Comparison of ENCODE assay signal across 15 cellular contexts in the genomic region with DNA sequence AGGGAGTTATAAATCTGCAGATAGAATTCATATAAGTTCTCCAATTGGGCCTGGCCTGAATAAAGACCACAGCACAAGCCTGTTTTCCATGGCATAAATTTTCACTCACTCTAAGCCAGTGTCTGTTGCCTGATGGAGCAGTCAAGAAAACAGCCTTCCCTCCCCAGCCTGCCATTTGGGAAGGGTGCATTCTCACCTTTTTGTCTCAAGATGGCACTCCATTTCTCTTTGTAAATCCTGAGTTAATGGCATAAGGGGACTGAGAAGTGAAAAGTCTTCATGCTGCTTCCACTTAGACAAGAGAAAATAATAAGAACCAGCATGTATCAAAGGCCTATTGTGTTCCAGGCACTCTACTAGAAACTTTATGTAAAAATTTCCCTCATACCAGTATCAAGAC.
A peak's percentile ranks its signal among the peaks of the same experiment; 100 is the strongest.
DNase-seq lines count a peak whose midpoint lies in the region; ATAC-seq and TF ChIP-seq lines count a peak whose summit lies in the region.
"Had no signal": no experiment of that assay in that cellular context is flagged by ENCODE, and none has a peak within 500 bp of the region (broad histone marks: within the 10 kb centered on the region; RNA-seq: fewer than 3 reads in every experiment).

No MANE protein-coding gene starts in this region.

- no peak for ATAC-seq in DND-41 (ENCODE audit: insufficient read depth, low read depth)
- ATAC-seq in HCT116 = peak; percentile 63
- ATAC-seq in Right ventricle myocardium inferior = no peak
- ATAC-seq: K562, left cardiac atrium had no signal

- POLR2A ChIA-PET in HCT116 (lab: Charles Lee) = no interaction called here

- peak; percentile 58 for TF ChIP-seq RAD21 in HCT116 (IDR thresholded peaks at IDR 0.05; ENCODE audit: low read depth)

- H3K9ac ChIP-seq in DND-41 (ENCODE audit: low read depth, low read length) = no peak overlapping the region
- H3K9ac ChIP-seq in HCT116 (ENCODE audit: low read length) = no peak overlapping the region
- no peak overlapping the region for H3K9ac ChIP-seq in adipocyte (ENCODE audit: low read length)

- H2AFZ ChIP-seq in DND-41 (ENCODE audit: low read depth, low read length) (no peak overlapping the region), HCT116 (ENCODE audit: low read depth, low read length, poor library complexity, severe bottlenecking) (no peak overlapping the region)

- H3K9me2 ChIP-seq in HCT116 (ENCODE audit: insufficient read depth) = no peaks in the 10 kb centered on the region

- H3K79me2 ChIP-seq in DND-41 (ENCODE audit: insufficient read depth, low read length) (no peaks in the 10 kb centered on the region), HCT116 (ENCODE audit: insufficient read depth, low read length) (no peaks in the 10 kb centered on the region)

- RAD21 ChIA-PET in HCT116 (lab: Charles Lee; ENCODE audit: low non-redundant PET in 1 of 2, low total read pairs in 2 of 2, uncharacterized antibody in 2 of 2, unreplicated experiment in 2 of 2) = no interaction called here

- H3K27ac ChIP-seq in DND-41 (ENCODE audit: low read length) (no peak overlapping the region), HCT116 (ENCODE audit: low read depth, low read length) (no peak overlapping the region)
- H3K27ac ChIP-seq: SJSA1 had no signal

- peak; percentile 13 for TF ChIP-seq CTCF in DND-41 (IDR thresholded peaks at IDR 0.05; ENCODE audit: borderline replicate concordance, extremely low read depth, low read length, poor library complexity, severe bottlenecking)
- TF ChIP-seq CTCF in HCT116 (IDR thresholded peaks at IDR 0.05 in 2 of 3, conservative IDR thresholded peaks at IDR 0.05 in 1 of 3; ENCODE audit: borderline replicate concordance in 1 of 3, insufficient read depth in 1 of 3, low read depth in 2 of 3, low read length in 2 of 3) = peak in 2 of 3 experiments; percentile 35; a peak in 3 of 6 replicates
- TF ChIP-seq CTCF in kidney epithelial cell (IDR thresholded peaks at IDR 0.05; ENCODE audit: insufficient read depth, low read length, poor library complexity, severe bottlenecking) = peak; percentile 4

- CTCF ChIA-PET in HCT116 (lab: Charles Lee) = interaction anchor here (2.8 kb wide), 1 partner anchor 102 kb away, joined by 9 read pairs; no protein-coding TSS in a partner anchor

- no peak overlapping the region for H3K4me3 ChIP-seq in DND-41 (ENCODE audit: low read depth in 1 of 2, low read length in 2 of 2)
- no peak overlapping the region for H3K4me3 ChIP-seq in HCT116 (replicated peaks in 1 of 2; ENCODE audit: low read depth in 1 of 2, low read length in 2 of 2)
- H3K4me3 ChIP-seq in adipocyte (ENCODE audit: low read length) = no peak overlapping the region
- no peak overlapping the region for H3K4me3 ChIP-seq in kidney epithelial cell (ENCODE audit: low read depth, low read length)
- H3K4me3 ChIP-seq: K562, SJSA1 had no signal

- H3K9me3 ChIP-seq in DND-41 (ENCODE audit: insufficient read depth, low read length, severe bottlenecking) (no peaks in the 10 kb centered on the region), HCT116 (ENCODE audit: control insufficient read depth in 1 of 2, insufficient read depth in 1 of 2, low read depth in 1 of 2, low read length in 2 of 2) (no peaks in the 10 kb centered on the region), adipocyte (ENCODE audit: control insufficient read depth, low read length) (no peaks in the 10 kb centered on the region)
- H3K9me3 ChIP-seq: SJSA1 had no signal

- H3K4me2 ChIP-seq in DND-41 (ENCODE audit: insufficient read depth, low read length) (no peak overlapping the region), HCT116 (ENCODE audit: low read length) (no peak overlapping the region)

- H3K27me3 ChIP-seq in DND-41 (ENCODE audit: insufficient read depth, low read length, poor library complexity) (no peaks in the 10 kb centered on the region), HCT116 (ENCODE audit: insufficient read depth, low read length) (no peaks in the 10 kb centered on the region), adipocyte (replicated peaks; ENCODE audit: control insufficient read depth, insufficient read depth, low read length) (no peaks in the 10 kb centered on the region), kidney epithelial cell (ENCODE audit: control insufficient read depth, insufficient read depth, low read length) (no peaks in the 10 kb centered on the region)
- H3K27me3 ChIP-seq: SJSA1 had no signal

- DNase-seq in DND-41 (no peak), HCT116 (ENCODE audit: low read depth, low spot score) (no peak), adipocyte (ENCODE audit: low read depth) (peak; percentile 41), kidney epithelial cell (ENCODE audit: low read depth) (no peak), Right ventricle myocardium inferior (ENCODE audit: missing footprints) (no peak)
- DNase-seq in stimulated activated CD4-positive, alpha-beta T cell treated with anti-CD3 and anti-CD28 coated beads, Interleukin-15, amount 100 ng/mL, for 24 hours = no peak
- no peak for DNase-seq in stimulated activated CD4-positive, alpha-beta T cell treated with anti-CD3 and anti-CD28 coated beads, Interleukin-2, amount 100 ng/mL, for 24 hours
- DNase-seq: activated CD8-positive, alpha-beta memory T cell treated with anti-CD3 and anti-CD28 coated beads, Interleukin-2, amount 50 U/mL, for 48 hours; anterior cingulate cortex; effector CD4-positive, alpha-beta T cell; left cardiac atrium; naive B cell; NCI-H2029 had no signal

- no peaks in the 10 kb centered on the region for H3K36me3 ChIP-seq in DND-41 (ENCODE audit: insufficient read depth, low read length)
- no peaks in the 10 kb centered on the region for H3K36me3 ChIP-seq in HCT116 (ENCODE audit: control insufficient read depth in 1 of 2, insufficient read depth in 2 of 2, low read length in 2 of 2)
- no peaks in the 10 kb centered on the region for H3K36me3 ChIP-seq in adipocyte (ENCODE audit: control insufficient read depth, insufficient read depth, low read length, severe bottlenecking)
- H3K36me3 ChIP-seq in kidney epithelial cell (ENCODE audit: control insufficient read depth, insufficient read depth, low read length) = no peaks in the 10 kb centered on the region
- H3K36me3 ChIP-seq: SJSA1 had no signal

- intact Hi-C loops in HCT116 (cut with micrococcal nuclease) = no loop called here
- intact Hi-C loops in Right ventricle myocardium inferior (cut with DNase I) = no loop called here

- no peaks in the 10 kb centered on the region for H4K20me1 ChIP-seq in DND-41 (ENCODE audit: insufficient read depth, low read length)
- H4K20me1 ChIP-seq in HCT116 (ENCODE audit: insufficient read depth) = no peaks in the 10 kb centered on the region

- H3K4me1 ChIP-seq in DND-41 (ENCODE audit: insufficient read depth, low read length) (peaks cover 17% of the 10 kb centered on the region), HCT116 (ENCODE audit: control insufficient read depth in 1 of 2, insufficient read depth in 2 of 2, low read length in 2 of 2) (no peaks in the 10 kb centered on the region), adipocyte (ENCODE audit: control insufficient read depth, insufficient read depth, low read length) (no peaks in the 10 kb centered on the region)
- H3K4me1 ChIP-seq: SJSA1 had no signal

- no peak for TF ChIP-seq POLR2A in HCT116 (IDR thresholded peaks at IDR 0.05; ENCODE audit: borderline replicate concordance, extremely low read depth, insufficient read depth, insufficient read length)

- no TSS peak for BruUV-seq in HCT116 (replicated peaks; lab: Mats Ljungman, UMichigan)

TF ChIP-seq in HCT116, 20 proteins besides CTCF, POLR2A, EP300 and RAD21 (continues in another document):
- TF ChIP-seq, protein P1, sequence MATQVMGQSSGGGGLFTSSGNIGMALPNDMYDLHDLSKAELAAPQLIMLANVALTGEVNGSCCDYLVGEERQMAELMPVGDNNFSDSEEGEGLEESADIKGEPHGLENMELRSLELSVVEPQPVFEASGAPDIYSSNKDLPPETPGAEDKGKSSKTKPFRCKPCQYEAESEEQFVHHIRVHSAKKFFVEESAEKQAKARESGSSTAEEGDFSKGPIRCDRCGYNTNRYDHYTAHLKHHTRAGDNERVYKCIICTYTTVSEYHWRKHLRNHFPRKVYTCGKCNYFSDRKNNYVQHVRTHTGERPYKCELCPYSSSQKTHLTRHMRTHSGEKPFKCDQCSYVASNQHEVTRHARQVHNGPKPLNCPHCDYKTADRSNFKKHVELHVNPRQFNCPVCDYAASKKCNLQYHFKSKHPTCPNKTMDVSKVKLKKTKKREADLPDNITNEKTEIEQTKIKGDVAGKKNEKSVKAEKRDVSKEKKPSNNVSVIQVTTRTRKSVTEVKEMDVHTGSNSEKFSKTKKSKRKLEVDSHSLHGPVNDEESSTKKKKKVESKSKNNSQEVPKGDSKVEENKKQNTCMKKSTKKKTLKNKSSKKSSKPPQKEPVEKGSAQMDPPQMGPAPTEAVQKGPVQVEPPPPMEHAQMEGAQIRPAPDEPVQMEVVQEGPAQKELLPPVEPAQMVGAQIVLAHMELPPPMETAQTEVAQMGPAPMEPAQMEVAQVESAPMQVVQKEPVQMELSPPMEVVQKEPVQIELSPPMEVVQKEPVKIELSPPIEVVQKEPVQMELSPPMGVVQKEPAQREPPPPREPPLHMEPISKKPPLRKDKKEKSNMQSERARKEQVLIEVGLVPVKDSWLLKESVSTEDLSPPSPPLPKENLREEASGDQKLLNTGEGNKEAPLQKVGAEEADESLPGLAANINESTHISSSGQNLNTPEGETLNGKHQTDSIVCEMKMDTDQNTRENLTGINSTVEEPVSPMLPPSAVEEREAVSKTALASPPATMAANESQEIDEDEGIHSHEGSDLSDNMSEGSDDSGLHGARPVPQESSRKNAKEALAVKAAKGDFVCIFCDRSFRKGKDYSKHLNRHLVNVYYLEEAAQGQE (IDR thresholded peaks at IDR 0.05; ENCODE audit: low read depth) = no peak
- TF ChIP-seq, protein P2, sequence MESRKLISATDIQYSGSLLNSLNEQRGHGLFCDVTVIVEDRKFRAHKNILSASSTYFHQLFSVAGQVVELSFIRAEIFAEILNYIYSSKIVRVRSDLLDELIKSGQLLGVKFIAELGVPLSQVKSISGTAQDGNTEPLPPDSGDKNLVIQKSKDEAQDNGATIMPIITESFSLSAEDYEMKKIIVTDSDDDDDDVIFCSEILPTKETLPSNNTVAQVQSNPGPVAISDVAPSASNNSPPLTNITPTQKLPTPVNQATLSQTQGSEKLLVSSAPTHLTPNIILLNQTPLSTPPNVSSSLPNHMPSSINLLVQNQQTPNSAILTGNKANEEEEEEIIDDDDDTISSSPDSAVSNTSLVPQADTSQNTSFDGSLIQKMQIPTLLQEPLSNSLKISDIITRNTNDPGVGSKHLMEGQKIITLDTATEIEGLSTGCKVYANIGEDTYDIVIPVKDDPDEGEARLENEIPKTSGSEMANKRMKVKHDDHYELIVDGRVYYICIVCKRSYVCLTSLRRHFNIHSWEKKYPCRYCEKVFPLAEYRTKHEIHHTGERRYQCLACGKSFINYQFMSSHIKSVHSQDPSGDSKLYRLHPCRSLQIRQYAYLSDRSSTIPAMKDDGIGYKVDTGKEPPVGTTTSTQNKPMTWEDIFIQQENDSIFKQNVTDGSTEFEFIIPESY (IDR thresholded peaks at IDR 0.05; ENCODE audit: extremely low read depth, insufficient replicate concordance, low read length) = no peak
- TF ChIP-seq JUND (IDR thresholded peaks at IDR 0.05) = no peak
- TF ChIP-seq, protein P3, sequence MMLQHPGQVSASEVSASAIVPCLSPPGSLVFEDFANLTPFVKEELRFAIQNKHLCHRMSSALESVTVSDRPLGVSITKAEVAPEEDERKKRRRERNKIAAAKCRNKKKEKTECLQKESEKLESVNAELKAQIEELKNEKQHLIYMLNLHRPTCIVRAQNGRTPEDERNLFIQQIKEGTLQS (IDR thresholded peaks at IDR 0.05) = no peak
